Comparison of ENCODE assay signal across 22 cellular contexts in the genomic region with DNA sequence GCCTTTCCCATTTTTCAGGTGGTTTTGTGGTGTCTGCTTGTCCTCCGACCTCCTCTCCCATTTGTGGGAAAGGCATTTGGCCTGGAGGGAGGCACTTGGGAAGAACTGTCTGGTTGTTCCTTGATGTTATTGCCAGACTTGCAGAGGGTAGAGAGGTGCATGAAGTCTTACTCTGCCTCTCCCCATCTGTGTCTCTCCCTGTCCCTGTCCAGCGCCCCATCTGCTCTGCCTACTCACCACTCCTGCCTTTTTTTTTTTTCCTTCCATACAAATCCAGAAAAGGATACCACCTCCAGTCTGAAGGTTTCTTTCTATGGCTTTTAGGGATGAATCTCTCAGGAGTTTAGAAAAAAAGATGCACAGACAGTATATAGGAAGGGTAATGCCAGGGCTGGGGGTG. TPM values are rescaled to one million over a fixed set of nuclear protein-coding genes. Genes with fewer than 3 reads are reported as not detected.
DNase-seq lines count a peak whose midpoint lies in the region; ATAC-seq and TF ChIP-seq lines count a peak whose summit lies in the region.
"Had no signal": no experiment of that assay in that cellular context is flagged by ENCODE, and none has a peak within 500 bp of the region (broad histone marks: within the 10 kb centered on the region; RNA-seq: fewer than 3 reads in every experiment).

No MANE protein-coding gene starts in this region.

- H3K4me1 ChIP-seq in gastrocnemius medialis (peaks cover 68 to 81% of the 10 kb centered on the region in 2 donors), esophagus muscularis mucosa (peaks cover 39 to 49% (median 44%) of the 10 kb centered on the region in 4 donors)

- H3K27ac Mint-ChIP-seq in memory B cell: peak overlapping the region; percentile 47
- H3K27ac Mint-ChIP-seq: activated CD4-positive, alpha-beta T cell treated with anti-CD3 and anti-CD28 coated beads, Interleukin-2, amount 10 ng/mL, durations not matched to agents 7 days and 5 days; natural killer cell had no signal

- ATAC-seq in memory B cell (ENCODE audit: low read depth): no peak
- no peak for ATAC-seq in gastrocnemius medialis
- ATAC-seq: gastroesophageal sphincter, natural killer cell, Panc1 had no signal

- no peaks in the 10 kb centered on the region for H3K27me3 Mint-ChIP-seq in memory B cell
- H3K27me3 Mint-ChIP-seq: activated CD4-positive, alpha-beta T cell treated with anti-CD3 and anti-CD28 coated beads, Interleukin-2, amount 10 ng/mL, durations not matched to agents 7 days and 5 days had no signal

- TF ChIP-seq POLR2A in gastrocnemius medialis (IDR thresholded peaks at IDR 0.05) (no peak), esophagus muscularis mucosa (IDR thresholded peaks at IDR 0.05; ENCODE audit: low read depth) (no peak)

- DNase-seq in NCI-H524 (lab: John Stamatoyannopoulos, UW): peak; percentile 6 to 50
- no peak for DNase-seq in NCI-H524 treated with DMSO at 0.1 percent for 48 hours (lab: John Stamatoyannopoulos, UW)
- DNase-seq in RWPE1 (ENCODE audit: low spot score): no peak
- no peak for DNase-seq in memory B cell (ENCODE audit: low spot score in 2 of 2)
- no peak for DNase-seq in gastrocnemius medialis
- no peak for DNase-seq in LoVo (ENCODE audit: low spot score)
- no peak for DNase-seq in esophagus muscularis mucosa (ENCODE audit: extremely low spot score)
- DNase-seq in caudate nucleus (lab: John Stamatoyannopoulos, UW): no peak
- DNase-seq: activated CD4-positive, alpha-beta T cell treated with anti-CD3 and anti-CD28 coated beads, Interleukin-2, amount 10 ng/mL, durations not matched to agents 7 days and 5 days; activated CD8-positive, alpha-beta memory T cell treated with anti-CD3 and anti-CD28 coated beads, Interleukin-2, amount 50 U/mL, for 48 hours; activated gamma-delta T cell; amygdala; BE2C; central memory CD4-positive, alpha-beta T cell; natural killer cell; NCI-H1694; small intestine; T-helper 2 cell had no signal

- intact Hi-C loops in gastrocnemius medialis (cut with DNase I; ENCODE audit: low total_unique reads) (loop anchor here (5.0 to 10.0 kb wide), 2 partner anchors 365 to 1617 kb away; a partner anchor contains a TSS), esophagus muscularis mucosa (cut with DNase I) (no loop called here)

- H3K27me3 ChIP-seq in gastrocnemius medialis (no peaks in the 10 kb centered on the region), esophagus muscularis mucosa (no peaks in the 10 kb centered on the region)
- H3K27me3 ChIP-seq: BE2C, gastroesophageal sphincter had no signal

- H3K4me3 ChIP-seq in gastrocnemius medialis (no peak overlapping the region), esophagus muscularis mucosa (no peak overlapping the region)
- H3K4me3 ChIP-seq: gastroesophageal sphincter had no signal

- no peak overlapping the region for H3K4me3 Mint-ChIP-seq in memory B cell
- H3K4me3 Mint-ChIP-seq: activated CD4-positive, alpha-beta T cell treated with anti-CD3 and anti-CD28 coated beads, Interleukin-2, amount 10 ng/mL, durations not matched to agents 7 days and 5 days; natural killer cell had no signal

- H3K27ac ChIP-seq in RWPE1 (peak overlapping the region; percentile 35; the same call in 1 of the 2 replicates), gastrocnemius medialis (peak overlapping the region; percentile 85 to 93 (median 86)), esophagus muscularis mucosa (replicated peaks in 1 of 4) (no peak overlapping the region), caudate nucleus (ENCODE audit: low read depth, low read length) (no peak overlapping the region)
- H3K27ac ChIP-seq: 22Rv1, gastroesophageal sphincter, VCaP had no signal

- TF ChIP-seq EP300 in esophagus muscularis mucosa (IDR thresholded peaks at IDR 0.05): no peak

- H3K36me3 ChIP-seq in gastrocnemius medialis: no peaks in the 10 kb centered on the region
- peaks cover 0 to 1% (median under 1%) of the 10 kb centered on the region in 4 donors for H3K36me3 ChIP-seq in esophagus muscularis mucosa
- H3K36me3 ChIP-seq: BE2C had no signal

- peaks cover 3% of the 10 kb centered on the region for H3K9me3 Mint-ChIP-seq in memory B cell
- H3K9me3 Mint-ChIP-seq: activated CD4-positive, alpha-beta T cell treated with anti-CD3 and anti-CD28 coated beads, Interleukin-2, amount 10 ng/mL, durations not matched to agents 7 days and 5 days; natural killer cell had no signal

- H3K4me1 Mint-ChIP-seq in memory B cell: peaks cover 44% of the 10 kb centered on the region

- 94% methylated on average over 2 of the region's 2 CpGs for WGBS in esophagus muscularis mucosa

- POLR2A ChIA-PET in RWPE1 (lab: Yijun Ruan, JAX; ENCODE audit: low non-redundant PET): no interaction called here

- CTCF ChIA-PET in RWPE1 (lab: Yijun Ruan, JAX): no interaction called here

- H3K36me3 Mint-ChIP-seq in memory B cell: peaks cover 34% of the 10 kb centered on the region
- H3K36me3 Mint-ChIP-seq: natural killer cell had no signal

- H3K9me3 ChIP-seq in gastrocnemius medialis (no peaks in the 10 kb centered on the region), esophagus muscularis mucosa (no peaks in the 10 kb centered on the region)
- H3K9me3 ChIP-seq: BE2C, gastroesophageal sphincter had no signal

- in situ Hi-C loops in gastrocnemius medialis (cut with MboI; ENCODE audit: low sequenced_read_pairs in 4 of 4): no loop called here

- TF ChIP-seq CTCF in RWPE1 (conservative IDR thresholded peaks at IDR 0.05; ENCODE audit: low read depth) (no peak), gastrocnemius medialis (IDR thresholded peaks at IDR 0.05 in 4 of 5, conservative IDR thresholded peaks at IDR 0.05 in 1 of 5) (no peak), esophagus muscularis mucosa (IDR thresholded peaks at IDR 0.05) (no peak)

RNA-seq across cellular contexts. Expression of a gene that starts 19.8 kb away (rescaled TPM):
- total RNA-seq in gastrocnemius medialis (10 to 100 TPM in 3 of 4 donors, 1 to 10 TPM in 1; 6.3 to 16.7 (median 12.0) TPM), esophagus muscularis mucosa (10 to 100 TPM; 10.8 to 22.4 (median 16.0) TPM)

Comparison
In these comparisons a context has a peak if more than half of its experiments do, and no peak if none do; other contexts are left out.
1. DNase-seq: peak in NCI-H524 (2 of 2); none in NCI-H524 treated with DMSO at 0.1 percent for 48 hours (single experiment), RWPE1 (single experiment), memory B cell (0 of 2), gastrocnemius medialis (0 of 2), LoVo (single experiment), esophagus muscularis mucosa (single experiment) and caudate nucleus (0 of 61).
2. H3K27ac ChIP-seq: peak in RWPE1 (single experiment) and gastrocnemius medialis (4 of 4); none in esophagus muscularis mucosa (0 of 4) and caudate nucleus (single experiment).